In genomic region chr6:36594029-36594815, GRCh38 we compare ENCODE assay signal across 8 cellular contexts.
A peak's percentile ranks its signal among the peaks of the same experiment; 100 is the strongest.
DNase-seq lines count a peak whose midpoint lies in the region; ATAC-seq lines count a peak whose summit lies in the region.

TSS of gene SRSF3 (plus strand) at chr6:36594362. CDS start at chr6:36596763, 2,401 bp downstream.

- DNase-seq in Ammon's horn (ENCODE audit: low spot score), result peak; percentile 99
- DNase-seq in NCI-H446 treated with DMSO at 0.1 percent for 48 hours (lab: John Stamatoyannopoulos, UW), result peak; percentile 98
- peak; percentile 98 for DNase-seq in cerebellar cortex (ENCODE audit: low spot score)
- DNase-seq in islet precursor cell, result peak; percentile 99
- DNase-seq in stimulated activated CD4-positive, alpha-beta T cell treated with anti-CD3 and anti-CD28 coated beads, Interleukin-12 subunit alpha, Interleukin-12 subunit beta, amount 100 ng/mL, for 48 hours (ENCODE audit: low read depth in 2 of 3, low spot score in 1 of 3), result peak; percentile 89 to 93 (median 92)

- peak; percentile 71 for ATAC-seq in GM19043 (IDR thresholded peaks at IDR 0.05; ENCODE audit: low read depth, unreplicated experiment)
- peak; percentile 72 for ATAC-seq in HG03378 (IDR thresholded peaks at IDR 0.05; ENCODE audit: unreplicated experiment)
- peak; percentile 94 for ATAC-seq in activated CD4-positive, CD25-positive, alpha-beta regulatory T cell treated with anti-CD3 and anti-CD28 coated beads, Interleukin-2, amount 50 U/mL, for 24 hours

Comparison
In these comparisons a context has a peak if more than half of its experiments do, and no peak if none do; other contexts are left out.
1. Peak in every context shown above with its lines: DNase-seq and ATAC-seq.